Comparison of ENCODE assay signal across 8 cellular contexts in genomic region chr14:53152627-53152908, GRCh38. TPM values are rescaled to one million over a fixed set of nuclear protein-coding genes. Genes with fewer than 3 reads are reported as not detected.
DNase-seq lines count a peak whose midpoint lies in the region; ATAC-seq and TF ChIP-seq lines count a peak whose summit lies in the region.

No MANE protein-coding gene starts in this region.

- H3K4me1 ChIP-seq in esophagus squamous epithelium = peaks cover 4 to 33% (median 9%) of the 10 kb centered on the region in 3 donors
- peaks cover 20% of the 10 kb centered on the region for H3K4me1 ChIP-seq in neuron (ENCODE audit: insufficient read depth, low read length)

- no peaks in the 10 kb centered on the region for H3K36me3 ChIP-seq in esophagus squamous epithelium
- H3K36me3 ChIP-seq in neuron (ENCODE audit: insufficient read depth, low read length) = no peaks in the 10 kb centered on the region

- H3K27ac ChIP-seq in esophagus squamous epithelium = peak overlapping the region; percentile 83 to 94 (median 88)

- ATAC-seq in HG02870 (IDR thresholded peaks at IDR 0.05; ENCODE audit: unreplicated experiment) = peak; percentile 9
- ATAC-seq in SK-N-SH treated with all-trans-retinoic acid at 6 μM for 48 hours = peak; percentile 67

- DNase-seq in NCI-H510A treated with DMSO at 0.1 percent for 48 hours (lab: John Stamatoyannopoulos, UW) (peak; percentile 35), NCI-H510A (lab: John Stamatoyannopoulos, UW) (no peak), esophagus squamous epithelium (lab: John Stamatoyannopoulos, UW) (peak; percentile 10), ACHN (no peak)
- DNase-seq in central memory CD4-positive, alpha-beta T cell = no peak

- TF ChIP-seq POLR2A in esophagus squamous epithelium (IDR thresholded peaks at IDR 0.05) = no peak

- TF ChIP-seq CTCF in esophagus squamous epithelium (IDR thresholded peaks at IDR 0.05) = no peak

- H3K4me3 ChIP-seq in esophagus squamous epithelium (peak overlapping the region; percentile 72 to 96 (median 88)), neuron (ENCODE audit: low read length) (peak overlapping the region; percentile 66)

- in situ Hi-C loops in ACHN (cut with HindIII; ENCODE audit: low pct_ligation_motif_present, low pct_unique_long_range_greater_than_20kb, low sequenced_read_pairs) = no loop called here

- H3K9me3 ChIP-seq in esophagus squamous epithelium (no peaks in the 10 kb centered on the region), neuron (ENCODE audit: low read length) (no peaks in the 10 kb centered on the region)

- H3K27me3 ChIP-seq in esophagus squamous epithelium (no peaks in the 10 kb centered on the region), neuron (ENCODE audit: insufficient read depth, low read length) (no peaks in the 10 kb centered on the region)

- WGBS in esophagus squamous epithelium, 2 donors = no CpG with 5 or more reads among the region's 36 CpGs

- intact Hi-C loops in esophagus squamous epithelium (cut with DNase I) = no loop called here

- H2AFZ ChIP-seq in neuron (ENCODE audit: low read depth, low read length) = peak overlapping the region; percentile 36

TF ChIP-seq in SK-N-SH treated with all-trans-retinoic acid at 6 μM for 48 hours, 23 proteins besides CTCF, POLR2A, EP300 and RAD21:
- TF ChIP-seq ZFP3 (CRISPR knock-in tag; IDR thresholded peaks at IDR 0.05) (peak; percentile 62; the same call in 1 of the 2 replicates), ESRRG (CRISPR knock-in tag; IDR thresholded peaks at IDR 0.05) (no peak), ARNTL (CRISPR knock-in tag; IDR thresholded peaks at IDR 0.05; ENCODE audit: borderline replicate concordance, low read depth) (no peak), CSRNP3 (CRISPR knock-in tag; IDR thresholded peaks at IDR 0.05) (no peak)
- TF ChIP-seq, protein P1, sequence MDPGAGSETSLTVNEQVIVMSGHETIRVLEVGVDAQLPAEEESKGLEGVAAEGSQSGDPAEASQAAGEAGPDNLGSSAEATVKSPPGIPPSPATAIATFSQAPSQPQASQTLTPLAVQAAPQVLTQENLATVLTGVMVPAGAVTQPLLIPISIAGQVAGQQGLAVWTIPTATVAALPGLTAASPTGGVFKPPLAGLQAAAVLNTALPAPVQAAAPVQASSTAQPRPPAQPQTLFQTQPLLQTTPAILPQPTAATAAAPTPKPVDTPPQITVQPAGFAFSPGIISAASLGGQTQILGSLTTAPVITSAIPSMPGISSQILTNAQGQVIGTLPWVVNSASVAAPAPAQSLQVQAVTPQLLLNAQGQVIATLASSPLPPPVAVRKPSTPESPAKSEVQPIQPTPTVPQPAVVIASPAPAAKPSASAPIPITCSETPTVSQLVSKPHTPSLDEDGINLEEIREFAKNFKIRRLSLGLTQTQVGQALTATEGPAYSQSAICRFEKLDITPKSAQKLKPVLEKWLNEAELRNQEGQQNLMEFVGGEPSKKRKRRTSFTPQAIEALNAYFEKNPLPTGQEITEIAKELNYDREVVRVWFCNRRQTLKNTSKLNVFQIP (CRISPR knock-in tag; IDR thresholded peaks at IDR 0.05; ENCODE audit: borderline replicate concordance, low read depth) = no peak

RNA-seq across cellular contexts. Expression of gene DDHD1, which starts 0.6 kb away (rescaled TPM):
- total RNA-seq in esophagus squamous epithelium = 10 to 100 TPM in 1 of 4 donors, 1 to 10 TPM in 3; 1.4 to 14.3 (median 5.8) TPM

Comparison
In these comparisons a context has a peak if more than half of its experiments do, and no peak if none do; other contexts are left out.
1. DNase-seq: peak in NCI-H510A treated with DMSO at 0.1 percent for 48 hours (single experiment) and esophagus squamous epithelium (single experiment); none in NCI-H510A (single experiment), central memory CD4-positive, alpha-beta T cell (single experiment) and ACHN (single experiment).